Comparison of ENCODE assay signal across 1 cellular context in the genomic region with DNA sequence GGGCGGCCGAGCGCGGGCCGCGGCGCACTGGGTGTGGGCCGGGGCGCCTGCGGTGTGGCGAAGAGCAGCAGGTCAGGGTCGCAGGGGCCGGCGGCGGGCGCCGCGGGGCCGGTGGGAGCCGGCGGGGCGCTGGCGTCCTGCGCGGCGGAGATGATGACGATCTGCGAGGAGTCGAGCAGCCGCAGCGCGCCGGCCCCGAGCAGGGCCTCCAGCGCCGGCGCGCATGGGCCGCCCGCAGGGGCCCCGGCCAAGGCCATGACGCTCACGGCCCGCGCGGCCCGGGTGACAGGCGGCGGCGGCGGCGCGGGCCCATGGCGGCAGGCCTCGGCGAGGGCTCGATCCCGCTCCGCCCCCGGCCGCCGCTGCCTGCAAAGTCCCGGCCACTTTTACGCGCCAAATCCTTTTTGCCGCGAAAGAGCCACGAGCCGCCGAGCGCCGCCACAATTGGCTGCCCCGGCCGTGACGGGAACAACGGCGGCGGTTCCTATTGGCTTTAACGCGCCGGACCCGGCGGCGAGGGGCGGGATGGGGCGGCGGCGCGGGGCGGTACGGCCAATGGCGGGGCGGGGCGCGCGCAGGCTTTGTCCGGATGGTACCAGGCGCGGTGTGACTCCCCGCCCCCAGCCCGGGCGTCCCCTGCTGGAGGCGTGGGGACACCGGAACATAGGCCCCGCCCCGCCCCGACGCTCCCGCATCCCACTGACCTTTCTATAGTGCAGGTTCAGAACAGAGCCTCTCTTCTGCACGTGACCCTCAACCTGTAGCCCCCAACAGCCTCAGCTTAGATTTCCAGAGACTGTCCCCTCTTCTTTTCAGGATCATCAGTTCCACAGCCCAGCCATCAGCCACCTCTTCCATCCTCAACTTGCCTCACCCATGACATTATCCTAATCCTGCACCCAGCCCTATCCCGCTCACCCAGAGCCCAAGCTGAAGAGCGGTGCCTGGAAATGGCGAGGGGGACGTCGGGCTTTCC.
TF ChIP-seq lines count a peak whose summit lies in the region.

A gene with protein sequence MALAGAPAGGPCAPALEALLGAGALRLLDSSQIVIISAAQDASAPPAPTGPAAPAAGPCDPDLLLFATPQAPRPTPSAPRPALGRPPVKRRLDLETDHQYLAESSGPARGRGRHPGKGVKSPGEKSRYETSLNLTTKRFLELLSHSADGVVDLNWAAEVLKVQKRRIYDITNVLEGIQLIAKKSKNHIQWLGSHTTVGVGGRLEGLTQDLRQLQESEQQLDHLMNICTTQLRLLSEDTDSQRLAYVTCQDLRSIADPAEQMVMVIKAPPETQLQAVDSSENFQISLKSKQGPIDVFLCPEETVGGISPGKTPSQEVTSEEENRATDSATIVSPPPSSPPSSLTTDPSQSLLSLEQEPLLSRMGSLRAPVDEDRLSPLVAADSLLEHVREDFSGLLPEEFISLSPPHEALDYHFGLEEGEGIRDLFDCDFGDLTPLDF (minus strand): TSS at position 378 of the 976 bp plus-strand sequence. CDS start 121 bp downstream, at position 257.

TF ChIP-seq in WTC11, 78 proteins besides CTCF, POLR2A, EP300 and RAD21 (continued from another document):
- TF ChIP-seq AR (CRISPR knock-in tag; IDR thresholded peaks at IDR 0.05) = no peak
- TF ChIP-seq, protein P1, sequence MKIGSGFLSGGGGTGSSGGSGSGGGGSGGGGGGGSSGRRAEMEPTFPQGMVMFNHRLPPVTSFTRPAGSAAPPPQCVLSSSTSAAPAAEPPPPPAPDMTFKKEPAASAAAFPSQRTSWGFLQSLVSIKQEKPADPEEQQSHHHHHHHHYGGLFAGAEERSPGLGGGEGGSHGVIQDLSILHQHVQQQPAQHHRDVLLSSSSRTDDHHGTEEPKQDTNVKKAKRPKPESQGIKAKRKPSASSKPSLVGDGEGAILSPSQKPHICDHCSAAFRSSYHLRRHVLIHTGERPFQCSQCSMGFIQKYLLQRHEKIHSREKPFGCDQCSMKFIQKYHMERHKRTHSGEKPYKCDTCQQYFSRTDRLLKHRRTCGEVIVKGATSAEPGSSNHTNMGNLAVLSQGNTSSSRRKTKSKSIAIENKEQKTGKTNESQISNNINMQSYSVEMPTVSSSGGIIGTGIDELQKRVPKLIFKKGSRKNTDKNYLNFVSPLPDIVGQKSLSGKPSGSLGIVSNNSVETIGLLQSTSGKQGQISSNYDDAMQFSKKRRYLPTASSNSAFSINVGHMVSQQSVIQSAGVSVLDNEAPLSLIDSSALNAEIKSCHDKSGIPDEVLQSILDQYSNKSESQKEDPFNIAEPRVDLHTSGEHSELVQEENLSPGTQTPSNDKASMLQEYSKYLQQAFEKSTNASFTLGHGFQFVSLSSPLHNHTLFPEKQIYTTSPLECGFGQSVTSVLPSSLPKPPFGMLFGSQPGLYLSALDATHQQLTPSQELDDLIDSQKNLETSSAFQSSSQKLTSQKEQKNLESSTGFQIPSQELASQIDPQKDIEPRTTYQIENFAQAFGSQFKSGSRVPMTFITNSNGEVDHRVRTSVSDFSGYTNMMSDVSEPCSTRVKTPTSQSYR (CRISPR knock-in tag; IDR thresholded peaks at IDR 0.05) = no peak
- peak; percentile 81 for TF ChIP-seq FOXK1 (CRISPR knock-in tag; IDR thresholded peaks at IDR 0.05)
- no peak for TF ChIP-seq CBFB (CRISPR knock-in tag; IDR thresholded peaks at IDR 0.05; ENCODE audit: low read depth)
- TF ChIP-seq GABPB1 (CRISPR knock-in tag; IDR thresholded peaks at IDR 0.05) = peak; percentile 83
- TF ChIP-seq ZMAT4 (CRISPR knock-in tag; IDR thresholded peaks at IDR 0.05) = no peak
- no peak; the same call in 1 of the 2 replicates for TF ChIP-seq JUN (CRISPR knock-in tag; IDR thresholded peaks at IDR 0.05)
- 0 out of 2 replicates have a peak, but pooled peaks have one; percentile 43 for TF ChIP-seq FOXP4 (CRISPR knock-in tag; IDR thresholded peaks at IDR 0.05)
- peak; percentile 86; the same call in 1 of the 2 replicates for TF ChIP-seq NFE2L1 (CRISPR knock-in tag; IDR thresholded peaks at IDR 0.05)
- TF ChIP-seq NFATC4 (CRISPR knock-in tag; IDR thresholded peaks at IDR 0.05) = no peak
